In the genomic region with DNA sequence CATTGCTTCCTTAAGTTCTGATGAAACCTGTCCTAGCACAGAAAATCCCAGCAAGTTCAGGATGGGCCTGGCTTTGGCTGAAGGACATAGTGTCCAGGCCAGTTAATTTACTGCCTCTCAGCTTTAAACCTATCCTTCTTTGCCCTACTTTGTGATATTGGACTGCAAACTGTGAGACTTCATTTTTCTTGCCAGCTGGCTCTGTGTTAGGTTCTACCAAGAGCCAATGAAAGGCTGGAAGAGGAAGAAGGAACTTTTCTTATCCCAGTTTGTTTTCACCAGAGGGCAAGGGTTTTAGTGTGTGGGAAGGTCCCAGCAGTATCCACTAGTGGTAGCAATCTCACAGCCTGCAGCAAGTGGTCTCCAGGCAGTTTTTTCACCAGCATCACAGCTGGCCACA, we compare ENCODE assay signal across 13 cellular contexts. TPM values are rescaled to one million over a fixed set of nuclear protein-coding genes. Genes with fewer than 3 reads are reported as not detected.
A peak's percentile ranks its signal among the peaks of the same experiment; 100 is the strongest.
DNase-seq lines count a peak whose midpoint lies in the region; ATAC-seq and TF ChIP-seq lines count a peak whose summit lies in the region.
"Had no signal": no experiment of that assay in that cellular context is flagged by ENCODE, and none has a peak within 500 bp of the region (broad histone marks: within the 10 kb centered on the region; RNA-seq: fewer than 3 reads in every experiment).

No MANE protein-coding gene starts in this region.

- no peaks in the 10 kb centered on the region for H3K9me3 ChIP-seq in gastroesophageal sphincter
- H3K9me3 ChIP-seq: tibial nerve had no signal

- no peaks in the 10 kb centered on the region for H3K27me3 ChIP-seq in gastroesophageal sphincter
- H3K27me3 ChIP-seq: tibial nerve had no signal

- H3K27me3 Mint-ChIP-seq in WTC11 (ENCODE audit: low read depth), result no peaks in the 10 kb centered on the region

- peaks cover 25% of the 10 kb centered on the region for H3K36me3 Mint-ChIP-seq in WTC11

- POLR2A ChIA-PET in WTC11 (lab: Charles Lee), result no interaction called here

- peaks cover 0 to 20% of the 10 kb centered on the region in 2 donors for H3K36me3 ChIP-seq in gastroesophageal sphincter

- no peak for TF ChIP-seq EP300 in gastroesophageal sphincter (IDR thresholded peaks at IDR 0.05)

- peaks cover 0 to 48% (median 0%) of the 10 kb centered on the region in 3 donors for H3K4me1 ChIP-seq in gastroesophageal sphincter
- H3K4me1 ChIP-seq: parathyroid adenoma had no signal

- H3K4me3 ChIP-seq in gastroesophageal sphincter, result no peak overlapping the region
- H3K4me3 ChIP-seq: tibial nerve had no signal

- H3K4me3 Mint-ChIP-seq in WTC11, result no peak overlapping the region

- H3K27ac Mint-ChIP-seq in WTC11, result peak overlapping the region; percentile 50

- no peak for ATAC-seq in WTC11
- peak; percentile 87 for ATAC-seq in gastroesophageal sphincter
- ATAC-seq in omental fat pad (ENCODE audit: low FRiP score), result peak; percentile 80
- ATAC-seq in GM19035 (IDR thresholded peaks at IDR 0.05; ENCODE audit: unreplicated experiment), result no peak

- H3K27ac ChIP-seq in C4-2B, result peak overlapping the region; percentile 46
- H3K27ac ChIP-seq in gastroesophageal sphincter, result peak overlapping the region in 3 of 4 donors; percentile 35 to 76 (median 70)
- H3K27ac ChIP-seq: parathyroid adenoma had no signal

- CTCF ChIA-PET in WTC11 (lab: Charles Lee), result no interaction called here

- DNase-seq in WTC11 (ENCODE audit: low spot score), result no peak
- no peak for DNase-seq in omental fat pad (ENCODE audit: low spot score)
- DNase-seq in HPDE6-E6E7 (ENCODE audit: extremely low spot score), result no peak
- DNase-seq in amniotic stem cell (lab: John Stamatoyannopoulos, UW), result no peak
- DNase-seq in NCI-H2196 treated with DMSO at 0.1 percent for 48 hours (lab: John Stamatoyannopoulos, UW; ENCODE audit: unreplicated experiment), result no peak
- DNase-seq: activated CD4-positive, CD25-positive, alpha-beta regulatory T cell; mesendoderm; NCI-H1048 had no signal

- TF ChIP-seq POLR2A in gastroesophageal sphincter (IDR thresholded peaks at IDR 0.05), result no peak

- H3K9me3 Mint-ChIP-seq in WTC11, result no peaks in the 10 kb centered on the region

- TF ChIP-seq CTCF in C4-2B (conservative IDR thresholded peaks at IDR 0.05), result peak; percentile 17; the same call in 1 of the 2 replicates
- no peak for TF ChIP-seq CTCF in WTC11 (IDR thresholded peaks at IDR 0.05)
- peak in 1 of 4 experiments; percentile 17 for TF ChIP-seq CTCF in gastroesophageal sphincter (IDR thresholded peaks at IDR 0.05)
- no peak for TF ChIP-seq CTCF in omental fat pad (IDR thresholded peaks at IDR 0.05)

- H3K4me1 Mint-ChIP-seq in WTC11, result peaks cover 34% of the 10 kb centered on the region

TF ChIP-seq in WTC11, 78 proteins besides CTCF, POLR2A, EP300 and RAD21:
- TF ChIP-seq MLX (CRISPR knock-in tag; IDR thresholded peaks at IDR 0.05) (no peak), HMGA2 (CRISPR knock-in tag; IDR thresholded peaks at IDR 0.05) (no peak), OVOL2 (CRISPR knock-in tag; IDR thresholded peaks at IDR 0.05; ENCODE audit: borderline replicate concordance) (no peak), GTF2I (CRISPR knock-in tag; conservative IDR thresholded peaks at IDR 0.05) (no peak)

RNA-seq across cellular contexts. Expression of gene DCUN1D1, which starts 18.2 kb away (rescaled TPM):
- total RNA-seq in WTC11 (2021) (50.4 to 64.5 TPM (median 56.3 TPM) in 3 replicates), gastroesophageal sphincter (10 to 100 TPM; 35.6 to 48.3 (median 42.8) TPM), omental fat pad (10 to 100 TPM; 19.5 to 27.7 (median 22.2) TPM)

Comparison
In these comparisons a context has a peak if more than half of its experiments do, and no peak if none do; other contexts are left out.
1. ATAC-seq: peak in gastroesophageal sphincter (single experiment) and omental fat pad (single experiment); none in WTC11 (single experiment) and GM19035 (single experiment).